In genomic region chr2:222866358-222866960, GRCh38 we compare ENCODE assay signal across 12 cellular contexts.
"Had no signal": no experiment of that assay in that cellular context is flagged by ENCODE, and none has a peak within 500 bp of the region (broad histone marks: within the 10 kb centered on the region; RNA-seq: fewer than 3 reads in every experiment).

No MANE protein-coding gene starts in this region.

- ATAC-seq: activated CD4-positive, CD25-positive, alpha-beta regulatory T cell treated with anti-CD3 and anti-CD28 coated beads, Interleukin-2, amount 50 U/mL, for 24 hours; activated naive CD4-positive, alpha-beta T cell treated with anti-CD3 and anti-CD28 coated beads, Interleukin-2, amount 50 U/mL, for 72 hours; body of pancreas; left lung; stimulated activated memory B cell treated with anti-CD40 and anti-IgM and Interleukin-4, amounts not matched to agents 10 μg/mL and 1 μg/mL and 100 μg/mL, for 72 hours had no signal

- H2AFZ ChIP-seq: neural progenitor cell had no signal

- DNase-seq: activated effector memory CD4-positive, alpha-beta T cell treated with Interleukin-2 at 50 U/mL for 16 hours; amniotic stem cell; body of pancreas; dermis blood vessel endothelial cell; left lung; ovary; tibial artery had no signal

- H3K9ac ChIP-seq: neural progenitor cell had no signal

- H3K27me3 ChIP-seq: body of pancreas, left lung, neural progenitor cell, ovary, tibial artery had no signal

- H3K4me2 ChIP-seq: neural progenitor cell had no signal

- H3K9me3 ChIP-seq: body of pancreas, left lung, ovary, tibial artery had no signal

- H3K4me3 ChIP-seq: body of pancreas, left lung, neural progenitor cell, ovary, skin epidermis, tibial artery had no signal

- H3K36me3 ChIP-seq: left lung, neural progenitor cell, ovary, tibial artery had no signal

- H3K27ac ChIP-seq: body of pancreas, left lung, neural progenitor cell, ovary, skin epidermis, tibial artery had no signal
